8 cellular contexts compared by ENCODE assay signal in genomic region chr16:1102921-1103648, GRCh38. TPM values are rescaled to one million over a fixed set of nuclear protein-coding genes. Genes with fewer than 3 reads are reported as not detected.
DNase-seq lines count a peak whose midpoint lies in the region; ATAC-seq and TF ChIP-seq lines count a peak whose summit lies in the region.

No MANE protein-coding gene starts in this region.

- no peak overlapping the region for H3K27ac ChIP-seq in lower lobe of right lung

- peak; percentile 84 for DNase-seq in Calu3
- peak; percentile 53 for DNase-seq in KBM-7
- DNase-seq in activated CD4-positive, alpha-beta T cell treated with anti-CD3 and anti-CD28 coated beads for 1 hour: peak; percentile 53
- no peak for DNase-seq in chondrocyte (ENCODE audit: low spot score)
- peak; percentile 69 for DNase-seq in lower lobe of right lung
- peak; percentile 33 for DNase-seq in stimulated activated CD8-positive, alpha-beta memory T cell treated with anti-CD3 and anti-CD28 coated beads, Interleukin-12 subunit alpha, Interleukin-12 subunit beta, amount 100 ng/mL, for 24 hours (ENCODE audit: extremely low read depth)

- H3K4me1 Mint-ChIP-seq in Calu3 (ENCODE audit: low read depth, unreplicated experiment) (no peaks in the 10 kb centered on the region), chondrocyte (ENCODE audit: low read depth) (no peaks in the 10 kb centered on the region)

- H3K27me3 Mint-ChIP-seq in Calu3 (ENCODE audit: unreplicated experiment) (peaks cover 84% of the 10 kb centered on the region), chondrocyte (ENCODE audit: low read depth) (no peaks in the 10 kb centered on the region)

- peaks cover 6% of the 10 kb centered on the region for H3K4me1 ChIP-seq in lower lobe of right lung

- in situ Hi-C loops in KBM-7 (cut with MboI; ENCODE audit: low pct_unique_long_range_greater_than_20kb, low sequenced_read_pairs): no loop called here

- CTCF ChIA-PET in Calu3 (lab: Charles Lee): interaction anchor here (0.7 to 1.3 kb wide), 2 partner anchors 55 to 105 kb away, joined by 3 read pairs; no protein-coding TSS in a partner anchor

- H3K4me3 ChIP-seq in lower lobe of right lung: peak overlapping the region; percentile 23

- H3K27ac Mint-ChIP-seq in Calu3 (ENCODE audit: unreplicated experiment): no peak overlapping the region
- no peak overlapping the region for H3K27ac Mint-ChIP-seq in chondrocyte (ENCODE audit: unreplicated experiment)

- no peak overlapping the region for H3K4me3 Mint-ChIP-seq in Calu3 (ENCODE audit: low read depth, unreplicated experiment)
- H3K4me3 Mint-ChIP-seq in chondrocyte (ENCODE audit: unreplicated experiment): no peak overlapping the region

- H3K9me3 Mint-ChIP-seq in Calu3 (ENCODE audit: low read depth, unreplicated experiment) (no peaks in the 10 kb centered on the region), chondrocyte (ENCODE audit: low read depth) (no peaks in the 10 kb centered on the region)

- no peaks in the 10 kb centered on the region for H3K36me3 ChIP-seq in lower lobe of right lung

- intact Hi-C loops in Calu3 (cut with micrococcal nuclease; ENCODE audit: unreplicated experiment): no loop called here
- intact Hi-C loops in lower lobe of right lung (cut with DNase I): no loop called here

- H3K36me3 Mint-ChIP-seq in Calu3 (ENCODE audit: insufficient read depth, unreplicated experiment) (no peaks in the 10 kb centered on the region), chondrocyte (ENCODE audit: low read depth) (no peaks in the 10 kb centered on the region)

- BruUV-seq in Calu3 (replicated peaks; lab: Mats Ljungman, UMichigan): no TSS peak

- no peaks in the 10 kb centered on the region for H3K9me3 ChIP-seq in lower lobe of right lung

- peak; percentile 80 for TF ChIP-seq CTCF in Calu3 (IDR thresholded peaks at IDR 0.05; ENCODE audit: unreplicated experiment)
- TF ChIP-seq CTCF in chondrocyte (IDR thresholded peaks at IDR 0.05): peak; percentile 79
- peak; percentile 64 for TF ChIP-seq CTCF in lower lobe of right lung (IDR thresholded peaks at IDR 0.05)

- H3K27me3 ChIP-seq in lower lobe of right lung (ENCODE audit: low read depth): peaks cover 63% of the 10 kb centered on the region

- peak; percentile 66 to 70 for ATAC-seq in lower lobe of right lung
- no peak for ATAC-seq in GM21619 (IDR thresholded peaks at IDR 0.05; ENCODE audit: unreplicated experiment)
- no peak for ATAC-seq in HG03439 (IDR thresholded peaks at IDR 0.05; ENCODE audit: unreplicated experiment)

RNA-seq across cellular contexts. Expression of gene C1QTNF8, which starts 7.0 kb away (rescaled TPM):
- not detected in 2 replicates for total RNA-seq in Calu3 (2022)
- not detected in 3 replicates for total RNA-seq in chondrocyte
- total RNA-seq in lower lobe of right lung: not detected

RNA-seq across cellular contexts. Expression of gene SSTR5, which starts 30.5 kb away (rescaled TPM):
- total RNA-seq in Calu3 (2022) (not detected in 2 replicates), chondrocyte (not detected in 3 replicates), lower lobe of right lung (not detected)

RNA-seq across cellular contexts. Expression of gene CACNA1H, which starts 49.8 kb away (rescaled TPM):
- total RNA-seq in Calu3 (2022): 0.05 TPM in 1 of 2 replicates, not detected in the other
- total RNA-seq in chondrocyte: 55.9 to 73.4 TPM (median 73.2 TPM) in 3 replicates
- 8.4 TPM for total RNA-seq in lower lobe of right lung

Comparison
In these comparisons a context has a peak if more than half of its experiments do, and no peak if none do; other contexts are left out.
1. ATAC-seq: peak in lower lobe of right lung (2 of 2); none in GM21619 (single experiment) and HG03439 (single experiment).
2. Peak in every context shown above with its lines, with median percentiles within 50 percentile points of each other: CTCF ChIP-seq.